In the genomic region with DNA sequence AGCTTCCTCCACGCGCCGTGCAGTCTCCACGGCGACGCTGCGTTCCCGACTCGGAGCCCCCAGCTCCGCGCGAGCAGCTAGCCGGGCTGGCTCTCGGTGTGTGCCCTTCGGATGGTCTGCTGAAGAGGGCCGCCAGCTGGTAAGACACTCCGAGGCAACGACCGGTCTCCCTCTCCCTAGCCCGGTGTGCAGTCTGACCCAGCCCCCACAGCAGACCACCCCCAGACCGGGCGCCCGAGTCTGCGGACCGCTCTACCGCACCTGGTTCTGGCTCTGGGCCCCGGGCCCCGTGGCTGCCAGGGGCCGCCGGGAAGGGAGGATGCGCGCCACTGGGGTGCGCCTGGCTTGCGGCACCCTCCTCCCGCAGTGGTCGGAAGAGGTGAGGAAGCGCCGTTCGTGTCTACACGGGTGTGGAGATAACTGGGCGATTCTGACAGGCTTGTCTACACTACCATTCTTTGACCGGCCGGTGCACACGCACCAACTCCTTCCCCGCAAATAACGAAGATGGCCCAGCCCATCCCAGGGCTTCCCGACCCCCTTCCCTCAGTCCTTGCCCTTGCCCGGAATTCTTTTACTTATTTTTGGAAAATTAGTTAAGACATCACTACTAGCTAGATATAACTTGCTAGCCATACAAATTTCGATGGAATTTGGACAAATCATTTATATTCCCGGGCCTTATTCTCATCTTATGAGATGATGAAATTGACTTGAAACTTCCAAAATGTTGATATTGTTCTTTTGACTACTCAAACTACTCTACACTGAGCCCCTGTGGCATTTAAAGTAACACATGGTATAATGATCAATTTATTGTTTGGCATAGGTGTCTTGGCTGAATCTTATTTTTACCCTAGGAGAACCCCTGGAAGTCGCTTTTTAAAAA, we compare ENCODE assay signal across 1 cellular context.
TF ChIP-seq lines count a peak whose summit lies in the region.

No MANE protein-coding gene starts in this region.

TF ChIP-seq in K562, 482 proteins besides CTCF, POLR2A, EP300 and RAD21 (continued from another document and continues in another):
- TF ChIP-seq ZNF561 (CRISPR knock-in tag; conservative IDR thresholded peaks at IDR 0.05) (no peak), NCOA2 (IDR thresholded peaks at IDR 0.05; ENCODE audit: partially characterized antibody in 2 of 2) (no peak), U2AF2 (optimal IDR thresholded peaks at IDR 0.05; ENCODE audit: low read depth, low read length) (no peak), U2AF1 (optimal IDR thresholded peaks at IDR 0.05; ENCODE audit: low read depth, low read length) (no peak), TEAD2 (tag; IDR thresholded peaks at IDR 0.05) (no peak), ZNF766 (CRISPR knock-in tag; conservative IDR thresholded peaks at IDR 0.05) (no peak), MAFG (tag; conservative IDR thresholded peaks at IDR 0.05) (no peak), ZNF253 (CRISPR knock-in tag; conservative IDR thresholded peaks at IDR 0.05) (no peak), MAZ (CRISPR knock-in tag; conservative IDR thresholded peaks at IDR 0.05 in 1 of 2, IDR thresholded peaks at IDR 0.05 in 1 of 2) (peak; percentile 76 to 88), GATAD2A (IDR thresholded peaks at IDR 0.05) (peak; percentile 66), NFATC3 (IDR thresholded peaks at IDR 0.05) (no peak), DACH1 (IDR thresholded peaks at IDR 0.05; ENCODE audit: partially characterized antibody) (peak; percentile 18), HOXB6 (CRISPR knock-in tag; IDR thresholded peaks at IDR 0.05; ENCODE audit: borderline replicate concordance) (no peak), SREBF1 (IDR thresholded peaks at IDR 0.05; ENCODE audit: borderline replicate concordance, low read depth, low read length) (no peak), TAF1 (IDR thresholded peaks at IDR 0.05; ENCODE audit: control insufficient read depth, extremely low read depth, insufficient read depth, low read length, severe bottlenecking) (peak; percentile 38), ESRRB (CRISPR knock-in tag; IDR thresholded peaks at IDR 0.05; ENCODE audit: borderline replicate concordance) (no peak), ZNF644 (tag; IDR thresholded peaks at IDR 0.05; ENCODE audit: low read depth) (peak; percentile 40; the same call in 1 of the 2 replicates), ZNF57 (CRISPR knock-in tag; IDR thresholded peaks at IDR 0.05) (no peak), SMAD2 (IDR thresholded peaks at IDR 0.05; ENCODE audit: low read depth, low read length) (no peak), TBL1XR1 (IDR thresholded peaks at IDR 0.05; ENCODE audit: low read length in 2 of 2) (no peak; a peak in 1 of 4 replicates), POLR2G (IDR thresholded peaks at IDR 0.05; ENCODE audit: low read depth, low read length) (peak; percentile 95), NCOA1 (IDR thresholded peaks at IDR 0.05; ENCODE audit: low read depth) (no peak), CHD2 (IDR thresholded peaks at IDR 0.05; ENCODE audit: low read depth, low read length) (0 out of 2 replicates have a peak, but pooled peaks have one; percentile 15), HCFC1 (IDR thresholded peaks at IDR 0.05; ENCODE audit: low read depth, low read length) (0 out of 2 replicates have a peak, but pooled peaks have one; percentile 11), ZNF239 (CRISPR knock-in tag; IDR thresholded peaks at IDR 0.05) (no peak)
- TF ChIP-seq, protein P1, sequence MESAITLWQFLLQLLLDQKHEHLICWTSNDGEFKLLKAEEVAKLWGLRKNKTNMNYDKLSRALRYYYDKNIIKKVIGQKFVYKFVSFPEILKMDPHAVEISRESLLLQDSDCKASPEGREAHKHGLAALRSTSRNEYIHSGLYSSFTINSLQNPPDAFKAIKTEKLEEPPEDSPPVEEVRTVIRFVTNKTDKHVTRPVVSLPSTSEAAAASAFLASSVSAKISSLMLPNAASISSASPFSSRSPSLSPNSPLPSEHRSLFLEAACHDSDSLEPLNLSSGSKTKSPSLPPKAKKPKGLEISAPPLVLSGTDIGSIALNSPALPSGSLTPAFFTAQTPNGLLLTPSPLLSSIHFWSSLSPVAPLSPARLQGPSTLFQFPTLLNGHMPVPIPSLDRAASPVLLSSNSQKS (CRISPR knock-in tag; IDR thresholded peaks at IDR 0.05): no peak
- TF ChIP-seq, protein P2, sequence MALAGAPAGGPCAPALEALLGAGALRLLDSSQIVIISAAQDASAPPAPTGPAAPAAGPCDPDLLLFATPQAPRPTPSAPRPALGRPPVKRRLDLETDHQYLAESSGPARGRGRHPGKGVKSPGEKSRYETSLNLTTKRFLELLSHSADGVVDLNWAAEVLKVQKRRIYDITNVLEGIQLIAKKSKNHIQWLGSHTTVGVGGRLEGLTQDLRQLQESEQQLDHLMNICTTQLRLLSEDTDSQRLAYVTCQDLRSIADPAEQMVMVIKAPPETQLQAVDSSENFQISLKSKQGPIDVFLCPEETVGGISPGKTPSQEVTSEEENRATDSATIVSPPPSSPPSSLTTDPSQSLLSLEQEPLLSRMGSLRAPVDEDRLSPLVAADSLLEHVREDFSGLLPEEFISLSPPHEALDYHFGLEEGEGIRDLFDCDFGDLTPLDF (CRISPR knock-in tag; IDR thresholded peaks at IDR 0.05): peak; percentile 86; the same call in 1 of the 2 replicates
- TF ChIP-seq, protein P3, sequence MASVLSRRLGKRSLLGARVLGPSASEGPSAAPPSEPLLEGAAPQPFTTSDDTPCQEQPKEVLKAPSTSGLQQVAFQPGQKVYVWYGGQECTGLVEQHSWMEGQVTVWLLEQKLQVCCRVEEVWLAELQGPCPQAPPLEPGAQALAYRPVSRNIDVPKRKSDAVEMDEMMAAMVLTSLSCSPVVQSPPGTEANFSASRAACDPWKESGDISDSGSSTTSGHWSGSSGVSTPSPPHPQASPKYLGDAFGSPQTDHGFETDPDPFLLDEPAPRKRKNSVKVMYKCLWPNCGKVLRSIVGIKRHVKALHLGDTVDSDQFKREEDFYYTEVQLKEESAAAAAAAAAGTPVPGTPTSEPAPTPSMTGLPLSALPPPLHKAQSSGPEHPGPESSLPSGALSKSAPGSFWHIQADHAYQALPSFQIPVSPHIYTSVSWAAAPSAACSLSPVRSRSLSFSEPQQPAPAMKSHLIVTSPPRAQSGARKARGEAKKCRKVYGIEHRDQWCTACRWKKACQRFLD (CRISPR knock-in tag; IDR thresholded peaks at IDR 0.05): no peak
- TF ChIP-seq, protein P4, sequence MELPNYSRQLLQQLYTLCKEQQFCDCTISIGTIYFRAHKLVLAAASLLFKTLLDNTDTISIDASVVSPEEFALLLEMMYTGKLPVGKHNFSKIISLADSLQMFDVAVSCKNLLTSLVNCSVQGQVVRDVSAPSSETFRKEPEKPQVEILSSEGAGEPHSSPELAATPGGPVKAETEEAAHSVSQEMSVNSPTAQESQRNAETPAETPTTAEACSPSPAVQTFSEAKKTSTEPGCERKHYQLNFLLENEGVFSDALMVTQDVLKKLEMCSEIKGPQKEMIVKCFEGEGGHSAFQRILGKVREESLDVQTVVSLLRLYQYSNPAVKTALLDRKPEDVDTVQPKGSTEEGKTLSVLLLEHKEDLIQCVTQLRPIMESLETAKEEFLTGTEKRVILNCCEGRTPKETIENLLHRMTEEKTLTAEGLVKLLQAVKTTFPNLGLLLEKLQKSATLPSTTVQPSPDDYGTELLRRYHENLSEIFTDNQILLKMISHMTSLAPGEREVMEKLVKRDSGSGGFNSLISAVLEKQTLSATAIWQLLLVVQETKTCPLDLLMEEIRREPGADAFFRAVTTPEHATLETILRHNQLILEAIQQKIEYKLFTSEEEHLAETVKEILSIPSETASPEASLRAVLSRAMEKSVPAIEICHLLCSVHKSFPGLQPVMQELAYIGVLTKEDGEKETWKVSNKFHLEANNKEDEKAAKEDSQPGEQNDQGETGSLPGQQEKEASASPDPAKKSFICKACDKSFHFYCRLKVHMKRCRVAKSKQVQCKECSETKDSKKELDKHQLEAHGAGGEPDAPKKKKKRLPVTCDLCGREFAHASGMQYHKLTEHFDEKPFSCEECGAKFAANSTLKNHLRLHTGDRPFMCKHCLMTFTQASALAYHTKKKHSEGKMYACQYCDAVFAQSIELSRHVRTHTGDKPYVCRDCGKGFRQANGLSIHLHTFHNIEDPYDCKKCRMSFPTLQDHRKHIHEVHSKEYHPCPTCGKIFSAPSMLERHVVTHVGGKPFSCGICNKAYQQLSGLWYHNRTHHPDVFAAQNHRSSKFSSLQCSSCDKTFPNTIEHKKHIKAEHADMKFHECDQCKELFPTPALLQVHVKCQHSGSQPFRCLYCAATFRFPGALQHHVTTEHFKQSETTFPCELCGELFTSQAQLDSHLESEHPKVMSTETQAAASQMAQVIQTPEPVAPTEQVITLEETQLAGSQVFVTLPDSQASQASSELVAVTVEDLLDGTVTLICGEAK (IDR thresholded peaks at IDR 0.05): no peak
- TF ChIP-seq, protein P4 (CRISPR knock-in tag; IDR thresholded peaks at IDR 0.05): peak; percentile 24; the same call in 1 of the 2 replicates
- TF ChIP-seq, protein P5, sequence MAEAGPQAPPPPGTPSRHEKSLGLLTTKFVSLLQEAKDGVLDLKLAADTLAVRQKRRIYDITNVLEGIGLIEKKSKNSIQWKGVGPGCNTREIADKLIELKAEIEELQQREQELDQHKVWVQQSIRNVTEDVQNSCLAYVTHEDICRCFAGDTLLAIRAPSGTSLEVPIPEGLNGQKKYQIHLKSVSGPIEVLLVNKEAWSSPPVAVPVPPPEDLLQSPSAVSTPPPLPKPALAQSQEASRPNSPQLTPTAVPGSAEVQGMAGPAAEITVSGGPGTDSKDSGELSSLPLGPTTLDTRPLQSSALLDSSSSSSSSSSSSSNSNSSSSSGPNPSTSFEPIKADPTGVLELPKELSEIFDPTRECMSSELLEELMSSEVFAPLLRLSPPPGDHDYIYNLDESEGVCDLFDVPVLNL (CRISPR knock-in tag; IDR thresholded peaks at IDR 0.05; ENCODE audit: low read depth): no peak
- TF ChIP-seq, protein P6, sequence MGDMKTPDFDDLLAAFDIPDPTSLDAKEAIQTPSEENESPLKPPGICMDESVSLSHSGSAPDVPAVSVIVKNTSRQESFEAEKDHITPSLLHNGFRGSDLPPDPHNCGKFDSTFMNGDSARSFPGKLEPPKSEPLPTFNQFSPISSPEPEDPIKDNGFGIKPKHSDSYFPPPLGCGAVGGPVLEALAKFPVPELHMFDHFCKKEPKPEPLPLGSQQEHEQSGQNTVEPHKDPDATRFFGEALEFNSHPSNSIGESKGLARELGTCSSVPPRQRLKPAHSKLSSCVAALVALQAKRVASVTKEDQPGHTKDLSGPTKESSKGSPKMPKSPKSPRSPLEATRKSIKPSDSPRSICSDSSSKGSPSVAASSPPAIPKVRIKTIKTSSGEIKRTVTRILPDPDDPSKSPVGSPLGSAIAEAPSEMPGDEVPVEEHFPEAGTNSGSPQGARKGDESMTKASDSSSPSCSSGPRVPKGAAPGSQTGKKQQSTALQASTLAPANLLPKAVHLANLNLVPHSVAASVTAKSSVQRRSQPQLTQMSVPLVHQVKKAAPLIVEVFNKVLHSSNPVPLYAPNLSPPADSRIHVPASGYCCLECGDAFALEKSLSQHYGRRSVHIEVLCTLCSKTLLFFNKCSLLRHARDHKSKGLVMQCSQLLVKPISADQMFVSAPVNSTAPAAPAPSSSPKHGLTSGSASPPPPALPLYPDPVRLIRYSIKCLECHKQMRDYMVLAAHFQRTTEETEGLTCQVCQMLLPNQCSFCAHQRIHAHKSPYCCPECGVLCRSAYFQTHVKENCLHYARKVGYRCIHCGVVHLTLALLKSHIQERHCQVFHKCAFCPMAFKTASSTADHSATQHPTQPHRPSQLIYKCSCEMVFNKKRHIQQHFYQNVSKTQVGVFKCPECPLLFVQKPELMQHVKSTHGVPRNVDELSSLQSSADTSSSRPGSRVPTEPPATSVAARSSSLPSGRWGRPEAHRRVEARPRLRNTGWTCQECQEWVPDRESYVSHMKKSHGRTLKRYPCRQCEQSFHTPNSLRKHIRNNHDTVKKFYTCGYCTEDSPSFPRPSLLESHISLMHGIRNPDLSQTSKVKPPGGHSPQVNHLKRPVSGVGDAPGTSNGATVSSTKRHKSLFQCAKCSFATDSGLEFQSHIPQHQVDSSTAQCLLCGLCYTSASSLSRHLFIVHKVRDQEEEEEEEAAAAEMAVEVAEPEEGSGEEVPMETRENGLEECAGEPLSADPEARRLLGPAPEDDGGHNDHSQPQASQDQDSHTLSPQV (IDR thresholded peaks at IDR 0.05): no peak
- TF ChIP-seq, protein P7, sequence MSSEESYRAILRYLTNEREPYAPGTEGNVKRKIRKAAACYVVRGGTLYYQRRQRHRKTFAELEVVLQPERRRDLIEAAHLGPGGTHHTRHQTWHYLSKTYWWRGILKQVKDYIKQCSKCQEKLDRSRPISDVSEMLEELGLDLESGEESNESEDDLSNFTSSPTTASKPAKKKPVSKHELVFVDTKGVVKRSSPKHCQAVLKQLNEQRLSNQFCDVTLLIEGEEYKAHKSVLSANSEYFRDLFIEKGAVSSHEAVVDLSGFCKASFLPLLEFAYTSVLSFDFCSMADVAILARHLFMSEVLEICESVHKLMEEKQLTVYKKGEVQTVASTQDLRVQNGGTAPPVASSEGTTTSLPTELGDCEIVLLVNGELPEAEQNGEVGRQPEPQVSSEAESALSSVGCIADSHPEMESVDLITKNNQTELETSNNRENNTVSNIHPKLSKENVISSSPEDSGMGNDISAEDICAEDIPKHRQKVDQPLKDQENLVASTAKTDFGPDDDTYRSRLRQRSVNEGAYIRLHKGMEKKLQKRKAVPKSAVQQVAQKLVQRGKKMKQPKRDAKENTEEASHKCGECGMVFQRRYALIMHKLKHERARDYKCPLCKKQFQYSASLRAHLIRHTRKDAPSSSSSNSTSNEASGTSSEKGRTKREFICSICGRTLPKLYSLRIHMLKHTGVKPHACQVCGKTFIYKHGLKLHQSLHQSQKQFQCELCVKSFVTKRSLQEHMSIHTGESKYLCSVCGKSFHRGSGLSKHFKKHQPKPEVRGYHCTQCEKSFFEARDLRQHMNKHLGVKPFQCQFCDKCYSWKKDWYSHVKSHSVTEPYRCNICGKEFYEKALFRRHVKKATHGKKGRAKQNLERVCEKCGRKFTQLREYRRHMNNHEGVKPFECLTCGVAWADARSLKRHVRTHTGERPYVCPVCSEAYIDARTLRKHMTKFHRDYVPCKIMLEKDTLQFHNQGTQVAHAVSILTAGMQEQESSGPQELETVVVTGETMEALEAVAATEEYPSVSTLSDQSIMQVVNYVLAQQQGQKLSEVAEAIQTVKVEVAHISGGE (CRISPR knock-in tag; IDR thresholded peaks at IDR 0.05): peak in 1 of 3 experiments; percentile 72; a peak in 1 of 6 replicates
